Comparison of ENCODE assay signal across 37 cellular contexts in the genomic region with DNA sequence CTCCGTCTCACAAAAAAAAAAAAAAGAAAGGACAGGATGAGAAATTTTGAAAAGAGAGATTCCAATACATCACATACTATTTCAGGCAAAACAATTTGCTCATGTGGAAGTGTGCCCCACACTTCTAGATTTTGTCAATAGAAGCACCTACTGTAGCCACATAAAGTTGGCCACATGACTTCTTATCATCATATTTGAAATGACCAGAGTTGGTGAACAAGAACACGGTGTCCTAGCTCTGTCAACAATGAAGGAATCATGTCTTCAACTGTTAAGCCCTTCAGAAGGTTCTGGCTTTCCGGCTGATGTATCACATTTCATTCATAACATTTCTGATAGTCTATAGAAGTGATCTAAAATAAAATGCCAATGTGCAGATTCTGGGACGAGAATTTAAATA.
"Had no signal": no experiment of that assay in that cellular context is flagged by ENCODE, and none has a peak within 500 bp of the region (broad histone marks: within the 10 kb centered on the region; RNA-seq: fewer than 3 reads in every experiment).

No MANE protein-coding gene starts in this region.

- H3K4me3 ChIP-seq: MG63 had no signal

- DNase-seq: Karpas-422, Kasumi-1, MG63, MM.1S, MV-4-11, NCI-H1048, NCI-H1092, NCI-H1092 treated with DMSO at 0.1 percent for 48 hours, NCI-H1105, NCI-H1105 treated with DMSO at 0.1 percent for 48 hours, NCI-H1417, NCI-H1417 treated with DMSO at 0.1 percent for 48 hours, NCI-H1436, NCI-H1436 treated with DMSO at 0.1 percent for 48 hours, NCI-H146, NCI-H1694, NCI-H1694 treated with DMSO at 0.1 percent for 48 hours, NCI-H187, NCI-H187 treated with DMSO at 0.1 percent for 48 hours, NCI-H1930, NCI-H2029, NCI-H2029 treated with DMSO at 0.1 percent for 48 hours, NCI-H2081, NCI-H2081 treated with DMSO at 0.1 percent for 48 hours, NCI-H2107, NCI-H2171, NCI-H2171 treated with DMSO at 0.1 percent for 48 hours, NCI-H2227 treated with DMSO at 0.1 percent for 48 hours, NCI-H226, NCI-H345, NCI-H446, NCI-H446 treated with DMSO at 0.1 percent for 48 hours, NCI-H510A, NCI-H510A treated with DMSO at 0.1 percent for 48 hours, NCI-H524, NCI-H524 treated with DMSO at 0.1 percent for 48 hours, NCI-H526 had no signal
